In the genomic region with DNA sequence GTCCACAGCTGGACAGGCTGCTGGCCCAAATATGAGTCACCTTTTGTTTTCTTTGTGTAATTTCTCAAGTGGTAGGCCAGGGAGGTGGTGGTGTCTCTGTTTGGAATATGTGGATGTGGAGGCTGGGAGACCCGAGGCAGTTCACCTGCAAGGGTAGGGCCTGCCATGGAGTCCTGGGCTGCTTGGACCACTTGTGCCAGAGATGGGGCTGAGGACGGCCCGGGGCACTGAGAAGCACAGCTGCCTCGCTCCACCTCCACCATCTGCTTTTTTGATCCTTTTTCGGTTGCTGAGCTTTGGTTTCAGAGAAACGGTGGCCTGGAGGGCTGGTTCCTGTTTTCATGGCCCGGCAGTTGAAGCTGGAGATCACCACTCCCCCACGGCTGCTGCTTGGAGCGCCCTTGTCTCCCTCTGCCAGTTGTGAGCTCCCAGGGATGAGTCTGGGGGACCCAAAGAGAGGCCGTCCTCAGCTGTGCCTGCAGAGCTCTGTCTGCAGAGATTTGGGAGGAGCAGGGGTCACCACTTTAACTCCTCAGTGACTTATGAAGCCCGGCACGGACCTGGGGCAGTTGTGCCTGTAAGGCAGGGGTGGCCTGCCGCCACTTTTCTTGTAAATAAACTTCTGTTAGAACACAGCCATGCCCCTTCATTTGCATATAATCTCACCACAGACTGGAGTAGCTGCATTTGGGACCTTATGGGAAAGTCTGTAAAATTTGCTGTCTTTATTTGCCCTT, we compare ENCODE assay signal across 2 cellular contexts.
TF ChIP-seq lines count a peak whose summit lies in the region.

No MANE protein-coding gene starts in this region.

TF ChIP-seq in GM23338, 12 proteins besides CTCF, POLR2A, EP300 and RAD21 (continued from another document):
- TF ChIP-seq, protein P1, sequence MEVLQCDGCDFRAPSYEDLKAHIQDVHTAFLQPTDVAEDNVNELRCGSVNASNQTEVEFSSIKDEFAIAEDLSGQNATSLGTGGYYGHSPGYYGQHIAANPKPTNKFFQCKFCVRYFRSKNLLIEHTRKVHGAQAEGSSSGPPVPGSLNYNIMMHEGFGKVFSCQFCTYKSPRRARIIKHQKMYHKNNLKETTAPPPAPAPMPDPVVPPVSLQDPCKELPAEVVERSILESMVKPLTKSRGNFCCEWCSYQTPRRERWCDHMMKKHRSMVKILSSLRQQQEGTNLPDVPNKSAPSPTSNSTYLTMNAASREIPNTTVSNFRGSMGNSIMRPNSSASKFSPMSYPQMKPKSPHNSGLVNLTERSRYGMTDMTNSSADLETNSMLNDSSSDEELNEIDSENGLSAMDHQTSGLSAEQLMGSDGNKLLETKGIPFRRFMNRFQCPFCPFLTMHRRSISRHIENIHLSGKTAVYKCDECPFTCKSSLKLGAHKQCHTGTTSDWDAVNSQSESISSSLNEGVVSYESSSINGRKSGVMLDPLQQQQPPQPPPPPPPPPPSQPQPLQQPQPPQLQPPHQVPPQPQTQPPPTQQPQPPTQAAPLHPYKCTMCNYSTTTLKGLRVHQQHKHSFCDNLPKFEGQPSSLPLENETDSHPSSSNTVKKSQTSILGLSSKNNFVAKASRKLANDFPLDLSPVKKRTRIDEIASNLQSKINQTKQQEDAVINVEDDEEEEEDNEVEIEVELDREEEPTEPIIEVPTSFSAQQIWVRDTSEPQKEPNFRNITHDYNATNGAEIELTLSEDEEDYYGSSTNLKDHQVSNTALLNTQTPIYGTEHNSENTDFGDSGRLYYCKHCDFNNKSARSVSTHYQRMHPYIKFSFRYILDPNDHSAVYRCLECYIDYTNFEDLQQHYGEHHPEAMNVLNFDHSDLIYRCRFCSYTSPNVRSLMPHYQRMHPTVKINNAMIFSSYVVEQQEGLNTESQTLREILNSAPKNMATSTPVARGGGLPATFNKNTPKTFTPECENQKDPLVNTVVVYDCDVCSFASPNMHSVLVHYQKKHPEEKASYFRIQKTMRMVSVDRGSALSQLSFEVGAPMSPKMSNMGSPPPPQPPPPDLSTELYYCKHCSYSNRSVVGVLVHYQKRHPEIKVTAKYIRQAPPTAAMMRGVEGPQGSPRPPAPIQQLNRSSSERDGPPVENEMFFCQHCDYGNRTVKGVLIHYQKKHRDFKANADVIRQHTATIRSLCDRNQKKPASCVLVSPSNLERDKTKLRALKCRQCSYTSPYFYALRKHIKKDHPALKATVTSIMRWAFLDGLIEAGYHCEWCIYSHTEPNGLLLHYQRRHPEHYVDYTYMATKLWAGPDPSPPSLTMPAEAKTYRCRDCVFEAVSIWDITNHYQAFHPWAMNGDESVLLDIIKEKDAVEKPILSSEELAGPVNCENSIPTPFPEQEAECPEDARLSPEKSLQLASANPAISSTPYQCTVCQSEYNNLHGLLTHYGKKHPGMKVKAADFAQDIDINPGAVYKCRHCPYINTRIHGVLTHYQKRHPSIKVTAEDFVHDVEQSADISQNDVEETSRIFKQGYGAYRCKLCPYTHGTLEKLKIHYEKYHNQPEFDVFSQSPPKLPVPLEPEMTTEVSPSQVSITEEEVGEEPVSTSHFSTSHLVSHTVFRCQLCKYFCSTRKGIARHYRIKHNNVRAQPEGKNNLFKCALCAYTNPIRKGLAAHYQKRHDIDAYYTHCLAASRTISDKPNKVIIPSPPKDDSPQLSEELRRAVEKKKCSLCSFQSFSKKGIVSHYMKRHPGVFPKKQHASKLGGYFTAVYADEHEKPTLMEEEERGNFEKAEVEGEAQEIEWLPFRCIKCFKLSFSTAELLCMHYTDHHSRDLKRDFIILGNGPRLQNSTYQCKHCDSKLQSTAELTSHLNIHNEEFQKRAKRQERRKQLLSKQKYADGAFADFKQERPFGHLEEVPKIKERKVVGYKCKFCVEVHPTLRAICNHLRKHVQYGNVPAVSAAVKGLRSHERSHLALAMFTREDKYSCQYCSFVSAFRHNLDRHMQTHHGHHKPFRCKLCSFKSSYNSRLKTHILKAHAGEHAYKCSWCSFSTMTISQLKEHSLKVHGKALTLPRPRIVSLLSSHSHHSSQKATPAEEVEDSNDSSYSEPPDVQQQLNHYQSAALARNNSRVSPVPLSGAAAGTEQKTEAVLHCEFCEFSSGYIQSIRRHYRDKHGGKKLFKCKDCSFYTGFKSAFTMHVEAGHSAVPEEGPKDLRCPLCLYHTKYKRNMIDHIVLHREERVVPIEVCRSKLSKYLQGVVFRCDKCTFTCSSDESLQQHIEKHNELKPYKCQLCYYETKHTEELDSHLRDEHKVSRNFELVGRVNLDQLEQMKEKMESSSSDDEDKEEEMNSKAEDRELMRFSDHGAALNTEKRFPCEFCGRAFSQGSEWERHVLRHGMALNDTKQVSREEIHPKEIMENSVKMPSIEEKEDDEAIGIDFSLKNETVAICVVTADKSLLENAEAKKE (CRISPR knock-in tag; IDR thresholded peaks at IDR 0.05) = no peak
- TF ChIP-seq ZNF331 (CRISPR knock-in tag; IDR thresholded peaks at IDR 0.05; ENCODE audit: low read depth) = no peak
- TF ChIP-seq, protein P2, sequence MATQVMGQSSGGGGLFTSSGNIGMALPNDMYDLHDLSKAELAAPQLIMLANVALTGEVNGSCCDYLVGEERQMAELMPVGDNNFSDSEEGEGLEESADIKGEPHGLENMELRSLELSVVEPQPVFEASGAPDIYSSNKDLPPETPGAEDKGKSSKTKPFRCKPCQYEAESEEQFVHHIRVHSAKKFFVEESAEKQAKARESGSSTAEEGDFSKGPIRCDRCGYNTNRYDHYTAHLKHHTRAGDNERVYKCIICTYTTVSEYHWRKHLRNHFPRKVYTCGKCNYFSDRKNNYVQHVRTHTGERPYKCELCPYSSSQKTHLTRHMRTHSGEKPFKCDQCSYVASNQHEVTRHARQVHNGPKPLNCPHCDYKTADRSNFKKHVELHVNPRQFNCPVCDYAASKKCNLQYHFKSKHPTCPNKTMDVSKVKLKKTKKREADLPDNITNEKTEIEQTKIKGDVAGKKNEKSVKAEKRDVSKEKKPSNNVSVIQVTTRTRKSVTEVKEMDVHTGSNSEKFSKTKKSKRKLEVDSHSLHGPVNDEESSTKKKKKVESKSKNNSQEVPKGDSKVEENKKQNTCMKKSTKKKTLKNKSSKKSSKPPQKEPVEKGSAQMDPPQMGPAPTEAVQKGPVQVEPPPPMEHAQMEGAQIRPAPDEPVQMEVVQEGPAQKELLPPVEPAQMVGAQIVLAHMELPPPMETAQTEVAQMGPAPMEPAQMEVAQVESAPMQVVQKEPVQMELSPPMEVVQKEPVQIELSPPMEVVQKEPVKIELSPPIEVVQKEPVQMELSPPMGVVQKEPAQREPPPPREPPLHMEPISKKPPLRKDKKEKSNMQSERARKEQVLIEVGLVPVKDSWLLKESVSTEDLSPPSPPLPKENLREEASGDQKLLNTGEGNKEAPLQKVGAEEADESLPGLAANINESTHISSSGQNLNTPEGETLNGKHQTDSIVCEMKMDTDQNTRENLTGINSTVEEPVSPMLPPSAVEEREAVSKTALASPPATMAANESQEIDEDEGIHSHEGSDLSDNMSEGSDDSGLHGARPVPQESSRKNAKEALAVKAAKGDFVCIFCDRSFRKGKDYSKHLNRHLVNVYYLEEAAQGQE (IDR thresholded peaks at IDR 0.05; ENCODE audit: unreplicated experiment) = no peak
- TF ChIP-seq CREB1 (CRISPR knock-in tag; IDR thresholded peaks at IDR 0.05; ENCODE audit: low read depth) = no peak

TF ChIP-seq in K562, 482 proteins besides CTCF, POLR2A, EP300 and RAD21 (continued from another document and continues in another):
- no peak for TF ChIP-seq YY1 (IDR thresholded peaks at IDR 0.05; ENCODE audit: borderline replicate concordance in 1 of 3, control insufficient read depth in 1 of 3, extremely low read depth in 1 of 3, insufficient read depth in 3 of 3, insufficient read length in 1 of 3, insufficient replicate concordance in 2 of 3, low read depth in 1 of 3, low read length in 2 of 3)
- no peak for TF ChIP-seq TCF7L2 (IDR thresholded peaks at IDR 0.05; ENCODE audit: low read depth, low read length)
- TF ChIP-seq ESRRB (CRISPR knock-in tag; IDR thresholded peaks at IDR 0.05; ENCODE audit: borderline replicate concordance) = no peak
- TF ChIP-seq, protein P3, sequence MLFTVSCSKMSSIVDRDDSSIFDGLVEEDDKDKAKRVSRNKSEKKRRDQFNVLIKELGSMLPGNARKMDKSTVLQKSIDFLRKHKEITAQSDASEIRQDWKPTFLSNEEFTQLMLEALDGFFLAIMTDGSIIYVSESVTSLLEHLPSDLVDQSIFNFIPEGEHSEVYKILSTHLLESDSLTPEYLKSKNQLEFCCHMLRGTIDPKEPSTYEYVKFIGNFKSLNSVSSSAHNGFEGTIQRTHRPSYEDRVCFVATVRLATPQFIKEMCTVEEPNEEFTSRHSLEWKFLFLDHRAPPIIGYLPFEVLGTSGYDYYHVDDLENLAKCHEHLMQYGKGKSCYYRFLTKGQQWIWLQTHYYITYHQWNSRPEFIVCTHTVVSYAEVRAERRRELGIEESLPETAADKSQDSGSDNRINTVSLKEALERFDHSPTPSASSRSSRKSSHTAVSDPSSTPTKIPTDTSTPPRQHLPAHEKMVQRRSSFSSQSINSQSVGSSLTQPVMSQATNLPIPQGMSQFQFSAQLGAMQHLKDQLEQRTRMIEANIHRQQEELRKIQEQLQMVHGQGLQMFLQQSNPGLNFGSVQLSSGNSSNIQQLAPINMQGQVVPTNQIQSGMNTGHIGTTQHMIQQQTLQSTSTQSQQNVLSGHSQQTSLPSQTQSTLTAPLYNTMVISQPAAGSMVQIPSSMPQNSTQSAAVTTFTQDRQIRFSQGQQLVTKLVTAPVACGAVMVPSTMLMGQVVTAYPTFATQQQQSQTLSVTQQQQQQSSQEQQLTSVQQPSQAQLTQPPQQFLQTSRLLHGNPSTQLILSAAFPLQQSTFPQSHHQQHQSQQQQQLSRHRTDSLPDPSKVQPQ (CRISPR knock-in tag; IDR thresholded peaks at IDR 0.05; ENCODE audit: borderline replicate concordance) = no peak
- TF ChIP-seq, protein P4, sequence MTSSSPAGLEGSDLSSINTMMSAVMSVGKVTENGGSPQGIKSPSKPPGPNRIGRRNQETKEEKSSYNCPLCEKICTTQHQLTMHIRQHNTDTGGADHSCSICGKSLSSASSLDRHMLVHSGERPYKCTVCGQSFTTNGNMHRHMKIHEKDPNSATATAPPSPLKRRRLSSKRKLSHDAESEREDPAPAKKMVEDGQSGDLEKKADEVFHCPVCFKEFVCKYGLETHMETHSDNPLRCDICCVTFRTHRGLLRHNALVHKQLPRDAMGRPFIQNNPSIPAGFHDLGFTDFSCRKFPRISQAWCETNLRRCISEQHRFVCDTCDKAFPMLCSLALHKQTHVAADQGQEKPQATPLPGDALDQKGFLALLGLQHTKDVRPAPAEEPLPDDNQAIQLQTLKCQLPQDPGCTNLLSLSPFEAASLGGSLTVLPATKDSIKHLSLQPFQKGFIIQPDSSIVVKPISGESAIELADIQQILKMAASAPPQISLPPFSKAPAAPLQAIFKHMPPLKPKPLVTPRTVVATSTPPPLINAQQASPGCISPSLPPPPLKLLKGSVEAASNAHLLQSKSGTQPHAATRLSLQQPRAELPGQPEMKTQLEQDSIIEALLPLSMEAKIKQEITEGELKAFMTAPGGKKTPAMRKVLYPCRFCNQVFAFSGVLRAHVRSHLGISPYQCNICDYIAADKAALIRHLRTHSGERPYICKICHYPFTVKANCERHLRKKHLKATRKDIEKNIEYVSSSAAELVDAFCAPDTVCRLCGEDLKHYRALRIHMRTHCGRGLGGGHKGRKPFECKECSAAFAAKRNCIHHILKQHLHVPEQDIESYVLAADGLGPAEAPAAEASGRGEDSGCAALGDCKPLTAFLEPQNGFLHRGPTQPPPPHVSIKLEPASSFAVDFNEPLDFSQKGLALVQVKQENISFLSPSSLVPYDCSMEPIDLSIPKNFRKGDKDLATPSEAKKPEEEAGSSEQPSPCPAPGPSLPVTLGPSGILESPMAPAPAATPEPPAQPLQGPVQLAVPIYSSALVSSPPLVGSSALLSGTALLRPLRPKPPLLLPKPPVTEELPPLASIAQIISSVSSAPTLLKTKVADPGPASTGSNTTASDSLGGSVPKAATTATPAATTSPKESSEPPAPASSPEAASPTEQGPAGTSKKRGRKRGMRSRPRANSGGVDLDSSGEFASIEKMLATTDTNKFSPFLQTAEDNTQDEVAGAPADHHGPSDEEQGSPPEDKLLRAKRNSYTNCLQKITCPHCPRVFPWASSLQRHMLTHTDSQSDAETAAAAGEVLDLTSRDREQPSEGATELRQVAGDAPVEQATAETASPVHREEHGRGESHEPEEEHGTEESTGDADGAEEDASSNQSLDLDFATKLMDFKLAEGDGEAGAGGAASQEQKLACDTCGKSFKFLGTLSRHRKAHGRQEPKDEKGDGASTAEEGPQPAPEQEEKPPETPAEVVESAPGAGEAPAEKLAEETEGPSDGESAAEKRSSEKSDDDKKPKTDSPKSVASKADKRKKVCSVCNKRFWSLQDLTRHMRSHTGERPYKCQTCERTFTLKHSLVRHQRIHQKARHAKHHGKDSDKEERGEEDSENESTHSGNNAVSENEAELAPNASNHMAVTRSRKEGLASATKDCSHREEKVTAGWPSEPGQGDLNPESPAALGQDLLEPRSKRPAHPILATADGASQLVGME (CRISPR knock-in tag; IDR thresholded peaks at IDR 0.05) = no peak
- peak; percentile 57; the same call in 1 of the 2 replicates for TF ChIP-seq GABPB1 (CRISPR knock-in tag; IDR thresholded peaks at IDR 0.05)
- TF ChIP-seq ZNF24 (IDR thresholded peaks at IDR 0.05) = no peak
- no peak for TF ChIP-seq JUND (IDR thresholded peaks at IDR 0.05; ENCODE audit: borderline replicate concordance, low read depth, low read length)
- TF ChIP-seq JUND (tag; IDR thresholded peaks at IDR 0.05; ENCODE audit: borderline replicate concordance, low read depth, low read length) = 0 out of 3 replicates have a peak, but pooled peaks have one; percentile 15
- no peak for TF ChIP-seq TAF15 (IDR thresholded peaks at IDR 0.05; ENCODE audit: low read depth, low read length)
- TF ChIP-seq ZNF79 (CRISPR knock-in tag; IDR thresholded peaks at IDR 0.05; ENCODE audit: low read depth) = no peak
- TF ChIP-seq ZNF165 (CRISPR knock-in tag; IDR thresholded peaks at IDR 0.05; ENCODE audit: borderline replicate concordance) = no peak
- no peak for TF ChIP-seq ZNF551 (CRISPR knock-in tag; IDR thresholded peaks at IDR 0.05)
- no peak for TF ChIP-seq PHB2 (IDR thresholded peaks at IDR 0.05; ENCODE audit: low read depth)
- TF ChIP-seq, protein P5, sequence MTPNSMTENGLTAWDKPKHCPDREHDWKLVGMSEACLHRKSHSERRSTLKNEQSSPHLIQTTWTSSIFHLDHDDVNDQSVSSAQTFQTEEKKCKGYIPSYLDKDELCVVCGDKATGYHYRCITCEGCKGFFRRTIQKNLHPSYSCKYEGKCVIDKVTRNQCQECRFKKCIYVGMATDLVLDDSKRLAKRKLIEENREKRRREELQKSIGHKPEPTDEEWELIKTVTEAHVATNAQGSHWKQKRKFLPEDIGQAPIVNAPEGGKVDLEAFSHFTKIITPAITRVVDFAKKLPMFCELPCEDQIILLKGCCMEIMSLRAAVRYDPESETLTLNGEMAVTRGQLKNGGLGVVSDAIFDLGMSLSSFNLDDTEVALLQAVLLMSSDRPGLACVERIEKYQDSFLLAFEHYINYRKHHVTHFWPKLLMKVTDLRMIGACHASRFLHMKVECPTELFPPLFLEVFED (CRISPR knock-in tag; conservative IDR thresholded peaks at IDR 0.05) = no peak
- TF ChIP-seq, protein P6, sequence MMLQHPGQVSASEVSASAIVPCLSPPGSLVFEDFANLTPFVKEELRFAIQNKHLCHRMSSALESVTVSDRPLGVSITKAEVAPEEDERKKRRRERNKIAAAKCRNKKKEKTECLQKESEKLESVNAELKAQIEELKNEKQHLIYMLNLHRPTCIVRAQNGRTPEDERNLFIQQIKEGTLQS (IDR thresholded peaks at IDR 0.05) = peak; percentile 55
- TF ChIP-seq, protein P6 (CRISPR knock-in tag; conservative IDR thresholded peaks at IDR 0.05) = no peak
- TF ChIP-seq MTA3 (IDR thresholded peaks at IDR 0.05; ENCODE audit: borderline replicate concordance) = 0 out of 2 replicates have a peak, but pooled peaks have one; percentile 18
- TF ChIP-seq ZNF764 (CRISPR knock-in tag; IDR thresholded peaks at IDR 0.05; ENCODE audit: low read depth) = no peak
- TF ChIP-seq NR2C2 (CRISPR knock-in tag; IDR thresholded peaks at IDR 0.05) = no peak
- TF ChIP-seq NR2C2 (tag; IDR thresholded peaks at IDR 0.05) = no peak; the same call in 1 of the 2 replicates
- peak; percentile 50; the same call in 1 of the 2 replicates for TF ChIP-seq SPI1 (IDR thresholded peaks at IDR 0.05; ENCODE audit: borderline replicate concordance, low read depth, low read length)
- peak; percentile 51 for TF ChIP-seq FOSL1 (tag; conservative IDR thresholded peaks at IDR 0.05)
